In genomic region chrX:80812176-80812575, GRCh38 we compare ENCODE assay signal across 1 cellular context.
TF ChIP-seq lines count a peak whose summit lies in the region.

No MANE protein-coding gene starts in this region.

TF ChIP-seq in H1, 55 proteins besides CTCF, POLR2A, EP300 and RAD21 (continued from another document):
- no peak for TF ChIP-seq PHF8 (conservative IDR thresholded peaks at IDR 0.05; ENCODE audit: low read depth, low read length)
